Comparison of ENCODE assay signal across 8 cellular contexts in the genomic region with DNA sequence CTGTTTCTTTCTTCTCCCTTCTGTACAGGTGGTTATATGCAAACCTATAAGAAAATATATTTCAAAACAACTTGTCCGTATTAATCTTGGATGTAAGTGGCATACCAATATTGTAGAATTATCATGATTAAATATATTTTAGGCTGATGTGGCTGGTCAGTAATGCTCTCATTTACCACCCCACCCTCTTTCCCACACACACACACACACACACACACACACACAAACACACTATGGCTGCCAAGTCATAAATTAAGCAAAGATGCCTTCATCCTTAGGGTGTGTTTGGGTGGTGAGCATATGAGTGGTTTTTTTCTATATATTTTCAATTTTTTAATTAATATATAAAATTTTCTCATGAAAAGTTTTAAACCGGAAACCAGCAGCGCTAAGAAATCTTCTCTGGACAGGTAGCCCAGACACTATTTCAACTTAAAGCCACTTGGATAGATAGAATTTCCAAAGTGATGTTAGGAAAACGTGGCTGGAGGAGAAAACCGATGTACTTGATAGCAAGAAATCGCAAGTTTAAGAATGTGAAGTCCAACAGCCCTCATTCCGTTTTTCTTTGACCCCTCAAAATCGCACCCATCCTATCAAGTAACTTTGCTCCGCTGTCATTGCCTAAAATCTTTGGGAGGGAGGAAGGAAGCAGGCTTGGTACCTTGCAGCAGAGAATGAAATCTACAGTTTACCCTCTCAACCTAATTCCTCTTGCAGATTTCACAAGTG.
A peak's percentile ranks its signal among the peaks of the same experiment; 100 is the strongest.
DNase-seq lines count a peak whose midpoint lies in the region; ATAC-seq lines count a peak whose summit lies in the region.

No MANE protein-coding gene starts in this region.

- H3K36me3 Mint-ChIP-seq in T-helper 2 cell treated with Interferon-gamma antibody and Interleukin-4, amounts not matched to agents 5 μg/mL and 100 μg/mL, for 36 hours (ENCODE audit: low read depth), result peaks cover 50% of the 10 kb centered on the region

- peaks cover 12% of the 10 kb centered on the region for H3K4me1 ChIP-seq in skeletal muscle satellite cell (ENCODE audit: control insufficient read depth, insufficient read depth, low read length)

- H3K9me3 ChIP-seq in skeletal muscle satellite cell (replicated peaks; ENCODE audit: low read length), result no peaks in the 10 kb centered on the region

- peak overlapping the region; percentile 96 for H3K27ac Mint-ChIP-seq in T-helper 2 cell treated with Interferon-gamma antibody and Interleukin-4, amounts not matched to agents 5 μg/mL and 100 μg/mL, for 36 hours

- H3K36me3 ChIP-seq in H7 (replicated peaks; ENCODE audit: control insufficient read depth, insufficient read depth, low read length) (peaks cover 2% of the 10 kb centered on the region), skeletal muscle satellite cell (ENCODE audit: insufficient read depth, low read length) (no peaks in the 10 kb centered on the region)

- H3K4me2 ChIP-seq in skeletal muscle satellite cell (ENCODE audit: low read length), result peak overlapping the region; percentile 77

- H3K4me3 ChIP-seq in H7 (ENCODE audit: insufficient read depth, low read depth, low read length), result peak overlapping the region; percentile 58
- H3K4me3 ChIP-seq in skeletal muscle satellite cell (ENCODE audit: low read length), result peak overlapping the region; percentile 71

- peaks cover 22% of the 10 kb centered on the region for H3K27me3 ChIP-seq in H7 (ENCODE audit: control insufficient read depth, insufficient read depth, low read length)
- no peaks in the 10 kb centered on the region for H3K27me3 ChIP-seq in skeletal muscle satellite cell (ENCODE audit: control insufficient read depth, insufficient read depth, low read length)

- H3K27me3 Mint-ChIP-seq in T-helper 2 cell treated with Interferon-gamma antibody and Interleukin-4, amounts not matched to agents 5 μg/mL and 100 μg/mL, for 36 hours (ENCODE audit: low read depth), result no peaks in the 10 kb centered on the region

- peaks cover 62% of the 10 kb centered on the region for H3K4me1 Mint-ChIP-seq in T-helper 2 cell treated with Interferon-gamma antibody and Interleukin-4, amounts not matched to agents 5 μg/mL and 100 μg/mL, for 36 hours (ENCODE audit: low read depth)

- H3K4me3 Mint-ChIP-seq in T-helper 2 cell treated with Interferon-gamma antibody and Interleukin-4, amounts not matched to agents 5 μg/mL and 100 μg/mL, for 36 hours, result peak overlapping the region; percentile 97

- H3K9ac ChIP-seq in skeletal muscle satellite cell (ENCODE audit: low read depth, low read length), result peak overlapping the region; percentile 19

- DNase-seq in H7, result no peak
- no peak for DNase-seq in T-helper 2 cell treated with Interferon-gamma antibody and Interleukin-4, amounts not matched to agents 5 μg/mL and 100 μg/mL, for 36 hours (ENCODE audit: low spot score)
- DNase-seq in glomerular visceral epithelial cell (ENCODE audit: extremely low spot score), result peak; percentile 27
- DNase-seq in NCI-H1092 (lab: John Stamatoyannopoulos, UW), result no peak

- ATAC-seq in HG02973 (IDR thresholded peaks at IDR 0.05; ENCODE audit: unreplicated experiment) (no peak), HG03378 (IDR thresholded peaks at IDR 0.05; ENCODE audit: unreplicated experiment) (no peak), HG02623 (IDR thresholded peaks at IDR 0.05; ENCODE audit: unreplicated experiment) (no peak)

- no peaks in the 10 kb centered on the region for H3K9me3 Mint-ChIP-seq in T-helper 2 cell treated with Interferon-gamma antibody and Interleukin-4, amounts not matched to agents 5 μg/mL and 100 μg/mL, for 36 hours
